Comparison of ENCODE assay signal across 10 cellular contexts in genomic region chr7:41886257-41886905, GRCh38.
DNase-seq lines count a peak whose midpoint lies in the region; ATAC-seq and TF ChIP-seq lines count a peak whose summit lies in the region.
"Had no signal": no experiment of that assay in that cellular context is flagged by ENCODE, and none has a peak within 500 bp of the region (broad histone marks: within the 10 kb centered on the region; RNA-seq: fewer than 3 reads in every experiment).

No MANE protein-coding gene starts in this region.

- peaks cover 64% of the 10 kb centered on the region for H3K4me1 Mint-ChIP-seq in stimulated activated effector memory CD8-positive, alpha-beta T cell treated with anti-CD3 and anti-CD28 coated beads, Interleukin-12 subunit alpha, Interleukin-12 subunit beta, amount 100 ng/mL, for 72 hours

- H3K9me3 ChIP-seq in mammary epithelial cell (replicated peaks; ENCODE audit: insufficient read depth, low read length), result no peaks in the 10 kb centered on the region

- H3K27ac ChIP-seq in mammary epithelial cell (ENCODE audit: insufficient read depth, low read depth, low read length), result no peak overlapping the region

- no peak overlapping the region for H3K4me2 ChIP-seq in mammary epithelial cell (ENCODE audit: insufficient read depth, low read depth, low read length)

- no peak overlapping the region for H3K27ac Mint-ChIP-seq in stimulated activated effector memory CD8-positive, alpha-beta T cell treated with anti-CD3 and anti-CD28 coated beads, Interleukin-12 subunit alpha, Interleukin-12 subunit beta, amount 100 ng/mL, for 72 hours
- H3K27ac Mint-ChIP-seq: activated T-helper 2 cell treated with anti-CD3 and anti-CD28 coated beads, Interferon-gamma antibody, Interleukin-2, Interleukin-4, amounts not matched to agents 10 μg/mL and 5 μg/mL and 100 μg/mL, durations not matched to agents 14 hours and 24 hours and 36 hours had no signal

- dilution Hi-C loops in mammary epithelial cell (cut with HindIII; ENCODE audit: low sequenced_read_pairs), result no loop called here

- intact Hi-C loops in mammary epithelial cell (cut with micrococcal nuclease), result no loop called here

- no peaks in the 10 kb centered on the region for H3K27me3 ChIP-seq in mammary epithelial cell (ENCODE audit: insufficient read depth, low read length)

- peaks cover 25% of the 10 kb centered on the region for H3K4me1 ChIP-seq in mammary epithelial cell (ENCODE audit: insufficient read depth, low read length)

- H3K36me3 Mint-ChIP-seq in stimulated activated effector memory CD8-positive, alpha-beta T cell treated with anti-CD3 and anti-CD28 coated beads, Interleukin-12 subunit alpha, Interleukin-12 subunit beta, amount 100 ng/mL, for 72 hours, result peaks cover 9% of the 10 kb centered on the region

- CTCF ChIA-PET in mammary epithelial cell (lab: Charles Lee; ENCODE audit: low non-redundant PET), result no interaction called here

- 89% methylated on average over 5 of the region's 6 CpGs for WGBS in mammary epithelial cell (ENCODE audit: low coverage, missing lambda C conversion rate)

- peak overlapping the region; percentile 72 for H2AFZ ChIP-seq in mammary epithelial cell (ENCODE audit: low read depth, low read length)

- no peaks in the 10 kb centered on the region for H3K9me3 Mint-ChIP-seq in stimulated activated effector memory CD8-positive, alpha-beta T cell treated with anti-CD3 and anti-CD28 coated beads, Interleukin-12 subunit alpha, Interleukin-12 subunit beta, amount 100 ng/mL, for 72 hours

- peak; percentile 85 for DNase-seq in AG20443 (ENCODE audit: low spot score)
- DNase-seq in Kasumi-1 (lab: John Stamatoyannopoulos, UW), result peak; percentile 76 to 79
- peak; percentile 43 for DNase-seq in mammary epithelial cell
- DNase-seq in myocyte (ENCODE audit: low read depth), result peak; percentile 76
- no peak for DNase-seq in stimulated activated effector memory CD8-positive, alpha-beta T cell treated with anti-CD3 and anti-CD28 coated beads, Interleukin-12 subunit alpha, Interleukin-12 subunit beta, amount 100 ng/mL, for 72 hours (ENCODE audit: low spot score in 2 of 2)
- DNase-seq in GM20000 (ENCODE audit: low spot score), result no peak

- H3K4me3 ChIP-seq in mammary epithelial cell (replicated peaks in 1 of 3; ENCODE audit: insufficient read depth in 1 of 3, low read depth in 2 of 3, low read length in 3 of 3), result no peak overlapping the region
- H3K4me3 ChIP-seq: K562 had no signal

- in situ Hi-C loops in mammary epithelial cell (cut with MboI; ENCODE audit: low sequenced_read_pairs in 2 of 2), result no loop called here

- TF ChIP-seq CTCF in mammary epithelial cell (conservative IDR thresholded peaks at IDR 0.05 in 1 of 2, IDR thresholded peaks at IDR 0.05 in 1 of 2; ENCODE audit: extremely low read depth in 1 of 2, insufficient read depth in 1 of 2, low read depth in 1 of 2, low read length in 2 of 2) (no peak), GM20000 (IDR thresholded peaks at IDR 0.05; ENCODE audit: extremely low read depth, missing control alignments) (no peak)

- BruUV-seq in mammary epithelial cell (replicated peaks; lab: Mats Ljungman, UMichigan), result no TSS peak

- no peak overlapping the region for H3K4me3 Mint-ChIP-seq in stimulated activated effector memory CD8-positive, alpha-beta T cell treated with anti-CD3 and anti-CD28 coated beads, Interleukin-12 subunit alpha, Interleukin-12 subunit beta, amount 100 ng/mL, for 72 hours

- ATAC-seq in GM21737 (IDR thresholded peaks at IDR 0.05; ENCODE audit: unreplicated experiment), result no peak
- no peak for ATAC-seq in GM18858 (IDR thresholded peaks at IDR 0.05; ENCODE audit: unreplicated experiment)
- ATAC-seq in stimulated activated effector memory CD8-positive, alpha-beta T cell treated with anti-CD3 and anti-CD28 coated beads, Interleukin-12 subunit alpha, Interleukin-12 subunit beta, amount 100 ng/mL, for 72 hours, result no peak
- ATAC-seq: K562 had no signal

- H3K9ac ChIP-seq in mammary epithelial cell (ENCODE audit: insufficient read depth, low read length), result no peak overlapping the region

- H3K79me2 ChIP-seq in mammary epithelial cell (ENCODE audit: insufficient read depth, low read length), result no peaks in the 10 kb centered on the region

- H4K20me1 ChIP-seq in mammary epithelial cell (ENCODE audit: insufficient read depth, low read length), result no peaks in the 10 kb centered on the region

- H3K36me3 ChIP-seq in mammary epithelial cell (ENCODE audit: insufficient read depth, low read length), result no peaks in the 10 kb centered on the region

Comparison
In these comparisons a context has a peak if more than half of its experiments do, and no peak if none do; other contexts are left out.
1. DNase-seq: peak in AG20443 (single experiment), Kasumi-1 (2 of 2), mammary epithelial cell (single experiment) and myocyte (single experiment); none in stimulated activated effector memory CD8-positive, alpha-beta T cell treated with anti-CD3 and anti-CD28 coated beads, Interleukin-12 subunit alpha, Interleukin-12 subunit beta, amount 100 ng/mL, for 72 hours (0 of 2) and GM20000 (single experiment).